In genomic region chr5:98975682-98976407, GRCh38 we compare ENCODE assay signal across 11 cellular contexts. TPM values are rescaled to one million over a fixed set of nuclear protein-coding genes. Genes with fewer than 3 reads are reported as not detected.
DNase-seq lines count a peak whose midpoint lies in the region; ATAC-seq, FAIRE-seq and TF ChIP-seq lines count a peak whose summit lies in the region.
"Had no signal": no experiment of that assay in that cellular context is flagged by ENCODE, and none has a peak within 500 bp of the region (broad histone marks: within the 10 kb centered on the region; RNA-seq: fewer than 3 reads in every experiment).

No MANE protein-coding gene starts in this region.

- no peak overlapping the region for H3K4me3 ChIP-seq in GM12864 (ENCODE audit: low read depth, low read length)
- H3K4me3 ChIP-seq: right atrium auricular region had no signal

- DNase-seq in GM12864 (ENCODE audit: low read depth), result peak; percentile 31
- peak; percentile 21 for DNase-seq in NAMALWA (ENCODE audit: low spot score)
- no peak for DNase-seq in frontal cortex (ENCODE audit: low spot score in 2 of 2)
- DNase-seq in activated T-cell treated with anti-CD3 and anti-CD28 coated beads, Interleukin-2, amount 50 U/mL, for 1 hour, result no peak
- DNase-seq in kidney tubule cell (ENCODE audit: low spot score), result no peak
- DNase-seq in activated T-cell treated with anti-CD3 and anti-CD28 coated beads, Interleukin-2, amount 50 U/mL, for 48 hours, result no peak
- DNase-seq: activated CD4-positive, alpha-beta T cell treated with anti-CD3 and anti-CD28 coated beads, Interleukin-2, amount 50 U/mL, for 4 hours; NCI-H774 had no signal

- ATAC-seq in GM19463 (IDR thresholded peaks at IDR 0.05; ENCODE audit: unreplicated experiment), result peak; percentile 87
- ATAC-seq in HG02943 (IDR thresholded peaks at IDR 0.05; ENCODE audit: low read depth, unreplicated experiment), result peak; percentile 80

- FAIRE-seq in frontal cortex (lab: Jason Lieb, UNC), result no peak

- no peak for TF ChIP-seq CTCF in GM12864 (IDR thresholded peaks at IDR 0.05; ENCODE audit: low read depth, low read length, missing control alignments)

RNA-seq across cellular contexts. Expression of gene CHD1, which starts 47.0 kb away (rescaled TPM):
- total RNA-seq in frontal cortex, result 63.2 TPM

Comparison
In these comparisons a context has a peak if more than half of its experiments do, and no peak if none do; other contexts are left out.
1. DNase-seq: peak in GM12864 (single experiment) and NAMALWA (single experiment); none in frontal cortex (0 of 2), activated T-cell treated with anti-CD3 and anti-CD28 coated beads, Interleukin-2, amount 50 U/mL, for 1 hour (single experiment), kidney tubule cell (single experiment) and activated T-cell treated with anti-CD3 and anti-CD28 coated beads, Interleukin-2, amount 50 U/mL, for 48 hours (0 of 2).